Comparison of ENCODE assay signal across 40 cellular contexts in genomic region chr3:5240740-5241139, GRCh38.
"Had no signal": no experiment of that assay in that cellular context is flagged by ENCODE, and none has a peak within 500 bp of the region (broad histone marks: within the 10 kb centered on the region; RNA-seq: fewer than 3 reads in every experiment).

No MANE protein-coding gene starts in this region.

- H3K36me3 ChIP-seq: adrenal gland, ascending aorta, brain microvascular endothelial cell, breast epithelium, cardiac muscle cell had no signal

- FAIRE-seq: astrocyte, bronchial epithelial cell had no signal

- H3K27ac Mint-ChIP-seq: activated naive CD4-positive, alpha-beta T cell treated with anti-CD3 and anti-CD28 coated beads for 36 hours; activated naive CD4-positive, alpha-beta T cell treated with anti-CD3 and anti-CD28 coated beads, Interleukin-2, amount 10 ng/mL, durations not matched to agents 7 days and 5 days; activated naive CD4-positive, alpha-beta T cell treated with anti-CD3 and anti-CD28 coated beads, Interleukin-2, amount 50 U/mL, for 24 hours; activated naive CD4-positive, alpha-beta T cell treated with anti-CD3 and anti-CD28 coated beads, Interleukin-2, amount 50 U/mL, for 72 hours; activated naive CD8-positive, alpha-beta T cell; activated naive CD8-positive, alpha-beta T cell treated with anti-CD3 and anti-CD28 coated beads for 36 hours; activated naive CD8-positive, alpha-beta T cell treated with anti-CD3 and anti-CD28 coated beads, Interleukin-2, amount 10 ng/mL, durations not matched to agents 7 days and 5 days; activated naive CD8-positive, alpha-beta T cell treated with anti-CD3 and anti-CD28 coated beads, Interleukin-2, amount 50 U/mL, for 24 hours; activated T-cell treated with anti-CD3 and anti-CD28 coated beads, Interleukin-2, amount 50 U/mL, for 24 hours; activated T-cell treated with anti-CD3 and anti-CD28 coated beads, Interleukin-2, amount 50 U/mL, for 72 hours; activated T-helper 1 cell treated with anti-CD3 and anti-CD28 coated beads, Interleukin-12 subunit alpha, Interleukin-12 subunit beta, Interleukin-2, Interleukin-4 antibody, amounts not matched to agents 30 ng/mL and 10 ng/mL and 1 ng/mL, durations not matched to agents 14 hours and 24 hours and 36 hours; activated T-helper 17 cell treated with anti-CD3 and anti-CD28 coated beads, Interleukin-2, amount 50 U/mL, for 72 hours; activated T-helper 2 cell treated with anti-CD3 and anti-CD28 coated beads, Interferon-gamma antibody, Interleukin-2, Interleukin-4, amounts not matched to agents 10 μg/mL and 5 μg/mL and 100 μg/mL, durations not matched to agents 14 hours and 24 hours and 36 hours; brain had no signal

- H3K36me3 Mint-ChIP-seq: activated naive CD4-positive, alpha-beta T cell treated with anti-CD3 and anti-CD28 coated beads, Interleukin-2, amount 10 ng/mL, durations not matched to agents 7 days and 5 days; activated naive CD8-positive, alpha-beta T cell treated with anti-CD3 and anti-CD28 coated beads, Interleukin-2, amount 10 ng/mL, durations not matched to agents 7 days and 5 days; brain had no signal

- H3K4me1 Mint-ChIP-seq: activated naive CD4-positive, alpha-beta T cell treated with anti-CD3 and anti-CD28 coated beads, Interleukin-2, amount 50 U/mL, for 24 hours; activated T-helper 17 cell treated with anti-CD3 and anti-CD28 coated beads, Interleukin-2, amount 50 U/mL, for 72 hours; brain had no signal

- H3K27me3 Mint-ChIP-seq: activated naive CD4-positive, alpha-beta T cell treated with anti-CD3 and anti-CD28 coated beads, Interleukin-2, amount 10 ng/mL, durations not matched to agents 7 days and 5 days; activated naive CD4-positive, alpha-beta T cell treated with anti-CD3 and anti-CD28 coated beads, Interleukin-2, amount 50 U/mL, for 24 hours; activated naive CD8-positive, alpha-beta T cell; activated naive CD8-positive, alpha-beta T cell treated with anti-CD3 and anti-CD28 coated beads for 36 hours; activated naive CD8-positive, alpha-beta T cell treated with anti-CD3 and anti-CD28 coated beads, Interleukin-2, amount 10 ng/mL, durations not matched to agents 7 days and 5 days; activated naive CD8-positive, alpha-beta T cell treated with anti-CD3 and anti-CD28 coated beads, Interleukin-2, amount 50 U/mL, for 24 hours; activated T-cell treated with anti-CD3 and anti-CD28 coated beads, Interleukin-2, amount 50 U/mL, for 24 hours; activated T-helper 17 cell treated with anti-CD3 and anti-CD28 coated beads, Interleukin-2, amount 50 U/mL, for 72 hours; brain; central memory CD8-positive, alpha-beta T cell had no signal

- ATAC-seq: activated naive CD4-positive, alpha-beta T cell treated with anti-CD3 and anti-CD28 coated beads, Interleukin-2, amount 50 U/mL, for 72 hours; activated naive CD8-positive, alpha-beta T cell treated with anti-CD3 and anti-CD28 coated beads, Interleukin-2, amount 50 U/mL, for 24 hours; activated T-cell treated with anti-CD3 and anti-CD28 coated beads, Interleukin-2, amount 50 U/mL, for 4 hours; activated T-cell treated with anti-CD3 and anti-CD28 coated beads, Interleukin-2, amount 50 U/mL, for 72 hours; activated T-helper 17 cell treated with anti-CD3 and anti-CD28 coated beads, Interleukin-2, amount 50 U/mL, for 72 hours; body of pancreas had no signal

- H3K4me3 Mint-ChIP-seq: activated naive CD4-positive, alpha-beta T cell treated with anti-CD3 and anti-CD28 coated beads for 36 hours; activated naive CD4-positive, alpha-beta T cell treated with anti-CD3 and anti-CD28 coated beads, Interleukin-2, amount 10 ng/mL, durations not matched to agents 7 days and 5 days; activated naive CD4-positive, alpha-beta T cell treated with anti-CD3 and anti-CD28 coated beads, Interleukin-2, amount 50 U/mL, for 24 hours; activated naive CD8-positive, alpha-beta T cell; activated naive CD8-positive, alpha-beta T cell treated with anti-CD3 and anti-CD28 coated beads for 36 hours; activated naive CD8-positive, alpha-beta T cell treated with anti-CD3 and anti-CD28 coated beads, Interleukin-2, amount 10 ng/mL, durations not matched to agents 7 days and 5 days; activated naive CD8-positive, alpha-beta T cell treated with anti-CD3 and anti-CD28 coated beads, Interleukin-2, amount 50 U/mL, for 24 hours; activated T-cell treated with anti-CD3 and anti-CD28 coated beads, Interleukin-2, amount 50 U/mL, for 24 hours; activated T-cell treated with anti-CD3 and anti-CD28 coated beads, Interleukin-2, amount 50 U/mL, for 4 hours; activated T-cell treated with anti-CD3 and anti-CD28 coated beads, Interleukin-2, amount 50 U/mL, for 72 hours; activated T-helper 1 cell treated with anti-CD3 and anti-CD28 coated beads, Interleukin-12 subunit alpha, Interleukin-12 subunit beta, Interleukin-2, Interleukin-4 antibody, amounts not matched to agents 30 ng/mL and 10 ng/mL and 1 ng/mL, durations not matched to agents 14 hours and 24 hours and 36 hours; activated T-helper 17 cell treated with anti-CD3 and anti-CD28 coated beads, Interleukin-2, amount 50 U/mL, for 72 hours; brain; central memory CD8-positive, alpha-beta T cell had no signal

- DNase-seq: activated effector memory CD4-positive, alpha-beta T cell treated with anti-CD3 and anti-CD28 coated beads, Interleukin-2, amount 50 U/mL, for 16 hours; activated effector memory CD4-positive, alpha-beta T cell treated with Interleukin-2 at 50 U/mL for 16 hours; activated gamma-delta T cell; activated gamma-delta T cell treated with Interleukin-2 at 50 U/mL for 16 hours; activated naive CD4-positive, alpha-beta T cell; activated naive CD4-positive, alpha-beta T cell treated with anti-CD3 and anti-CD28 coated beads for 36 hours; activated naive CD4-positive, alpha-beta T cell treated with anti-CD3 and anti-CD28 coated beads, Interleukin-2, amount 10 ng/mL, durations not matched to agents 7 days and 5 days; activated naive CD4-positive, alpha-beta T cell treated with anti-CD3 and anti-CD28 coated beads, Interleukin-2, amount 50 U/mL, for 16 hours; activated naive CD4-positive, alpha-beta T cell treated with Interleukin-2 at 50 U/mL for 16 hours; activated naive CD8-positive, alpha-beta T cell treated with anti-CD3 and anti-CD28 coated beads for 36 hours; activated naive CD8-positive, alpha-beta T cell treated with anti-CD3 and anti-CD28 coated beads, Interleukin-2, amount 10 ng/mL, durations not matched to agents 7 days and 5 days; activated naive CD8-positive, alpha-beta T cell treated with anti-CD3 and anti-CD28 coated beads, Interleukin-2, amount 50 U/mL, for 24 hours; activated T-cell treated with anti-CD3 and anti-CD28 coated beads, Interleukin-2, amount 50 U/mL, for 1 hour; activated T-cell treated with anti-CD3 and anti-CD28 coated beads, Interleukin-2, amount 50 U/mL, for 24 hours; activated T-cell treated with anti-CD3 and anti-CD28 coated beads, Interleukin-2, amount 50 U/mL, for 4 hours; activated T-cell treated with anti-CD3 and anti-CD28 coated beads, Interleukin-2, amount 50 U/mL, for 48 hours; activated T-cell treated with anti-CD3 and anti-CD28 coated beads, Interleukin-2, amount 50 U/mL, for 72 hours; adrenal gland; amniotic stem cell; amygdala; anterior cingulate cortex; aorta; body of pancreas; brain microvascular endothelial cell; caudate nucleus; central memory CD4-positive, alpha-beta T cell; cerebellar nuclear complex had no signal

- H3K4me1 ChIP-seq: adrenal gland, ascending aorta, body of pancreas, breast epithelium had no signal

- H3K9me3 Mint-ChIP-seq: activated naive CD4-positive, alpha-beta T cell treated with anti-CD3 and anti-CD28 coated beads, Interleukin-2, amount 50 U/mL, for 24 hours; activated naive CD4-positive, alpha-beta T cell treated with anti-CD3 and anti-CD28 coated beads, Interleukin-2, amount 50 U/mL, for 72 hours; central memory CD8-positive, alpha-beta T cell had no signal

- H3K27ac ChIP-seq: adrenal gland, ascending aorta, body of pancreas, brain microvascular endothelial cell, breast epithelium, cardiac muscle cell had no signal

- H3K27me3 ChIP-seq: adrenal gland, ascending aorta, body of pancreas, brain microvascular endothelial cell, breast epithelium, cardiac muscle cell had no signal

- H3K9me3 ChIP-seq: adrenal gland, ascending aorta, body of pancreas had no signal

- H3K4me3 ChIP-seq: adrenal gland, ascending aorta, body of pancreas, breast epithelium, cardiac muscle cell had no signal
